29 cellular contexts compared by ENCODE assay signal in the genomic region with DNA sequence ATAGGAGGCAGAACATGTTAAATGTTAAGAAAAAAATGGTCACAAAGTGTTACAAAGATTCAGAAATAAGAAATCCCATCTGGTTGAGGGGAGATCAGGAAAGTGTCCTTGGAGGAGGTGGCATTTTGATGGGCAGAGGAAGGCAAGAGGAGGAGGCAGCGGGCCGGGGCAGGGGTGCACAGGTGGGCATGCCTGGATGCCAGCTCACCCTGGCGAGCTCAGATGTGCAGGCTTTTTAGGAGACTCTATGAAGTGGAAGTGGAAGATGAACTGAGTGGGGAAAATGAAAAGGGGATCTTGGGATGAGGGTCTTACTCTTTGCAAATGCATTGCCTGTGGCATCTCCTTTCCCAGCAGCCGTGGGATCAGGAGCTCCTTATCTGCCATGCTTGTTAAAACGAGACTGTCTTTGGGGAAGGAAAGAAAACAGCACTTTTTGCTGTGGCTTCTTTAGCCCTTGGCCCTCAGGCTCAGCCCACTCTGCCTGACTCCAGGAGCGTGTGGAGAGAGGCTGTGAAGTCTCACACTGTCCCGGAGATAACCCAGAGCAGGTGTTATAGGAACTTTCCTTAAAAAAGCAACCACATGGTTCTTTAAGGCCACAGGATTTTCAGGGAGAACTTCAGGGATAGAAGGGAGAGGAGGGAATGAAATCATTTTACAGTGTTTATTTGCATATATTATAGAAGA.
DNase-seq lines count a peak whose midpoint lies in the region; ATAC-seq, FAIRE-seq and TF ChIP-seq lines count a peak whose summit lies in the region.
"Had no signal": no experiment of that assay in that cellular context is flagged by ENCODE, and none has a peak within 500 bp of the region (broad histone marks: within the 10 kb centered on the region; RNA-seq: fewer than 3 reads in every experiment).

No MANE protein-coding gene starts in this region.

- H2AFZ ChIP-seq in endothelial cell of umbilical vein (ENCODE audit: low read depth, low read length), result no peak overlapping the region
- H2AFZ ChIP-seq in osteoblast (ENCODE audit: low read length), result no peak overlapping the region

- intact Hi-C loops in endothelial cell of umbilical vein (cut with micrococcal nuclease), result loop anchor here (5.0 to 10.0 kb wide), 2 partner anchors 115 to 342 kb away; no protein-coding TSS in a partner anchor

- H4K20me1 ChIP-seq in endothelial cell of umbilical vein (replicated peaks; ENCODE audit: control insufficient read depth, extremely low read depth, insufficient read depth, low read length) (peaks cover 8% of the 10 kb centered on the region), osteoblast (ENCODE audit: insufficient read depth, low read length) (peaks cover 13% of the 10 kb centered on the region)

- no peak for FAIRE-seq in GM12891 (lab: Jason Lieb, UNC)
- no peak for FAIRE-seq in endothelial cell of umbilical vein (lab: Jason Lieb, UNC)
- FAIRE-seq: RCC 7860, TTC549 had no signal

- peak overlapping the region; percentile 1 for H3K9ac ChIP-seq in endothelial cell of umbilical vein (replicated peaks; ENCODE audit: extremely low read depth, insufficient read depth, low read length)

- peaks cover 30 to 34% of the 10 kb centered on the region in 2 experiments for H3K36me3 ChIP-seq in endothelial cell of umbilical vein (ENCODE audit: control insufficient read depth in 2 of 2, extremely low read depth in 1 of 2, insufficient read depth in 2 of 2, low read length in 2 of 2)
- H3K36me3 ChIP-seq in osteoblast (ENCODE audit: insufficient read depth, low read length), result peaks cover 23% of the 10 kb centered on the region

- H3K79me2 ChIP-seq in endothelial cell of umbilical vein (ENCODE audit: control insufficient read depth, insufficient read depth, low read length), result peaks cover 91% of the 10 kb centered on the region
- H3K79me2 ChIP-seq in osteoblast (ENCODE audit: insufficient read depth, low read length), result peaks cover 89% of the 10 kb centered on the region

- no peak for ATAC-seq in GM19328 (IDR thresholded peaks at IDR 0.05; ENCODE audit: unreplicated experiment)
- ATAC-seq in GM21786 (IDR thresholded peaks at IDR 0.05; ENCODE audit: unreplicated experiment), result no peak
- ATAC-seq: foreskin keratinocyte; left colon; naive thymus-derived CD8-positive, alpha-beta T cell; psoas muscle; T-cell had no signal

- dilution Hi-C loops in endothelial cell of umbilical vein (cut with MboI; ENCODE audit: extremely low pct_ligation_motif_present, low sequenced_read_pairs), result no loop called here

- POLR2A ChIA-PET in endothelial cell of umbilical vein (lab: Charles Lee), result no interaction called here

- no peaks in the 10 kb centered on the region for H3K9me3 ChIP-seq in endothelial cell of umbilical vein (replicated peaks; ENCODE audit: control insufficient read depth, insufficient read depth, low read length)
- H3K9me3 ChIP-seq in osteoblast (ENCODE audit: low read depth, low read length), result no peaks in the 10 kb centered on the region
- H3K9me3 ChIP-seq: psoas muscle, thyroid gland had no signal

- H3K9me1 ChIP-seq in endothelial cell of umbilical vein (replicated peaks; ENCODE audit: control insufficient read depth, extremely low read depth, insufficient read depth, low read length), result no peaks in the 10 kb centered on the region

- H3K4me2 ChIP-seq in endothelial cell of umbilical vein (ENCODE audit: insufficient read depth, low read length) (no peak overlapping the region), osteoblast (ENCODE audit: insufficient read depth, low read length) (no peak overlapping the region)

- H3K27me3 ChIP-seq in endothelial cell of umbilical vein (ENCODE audit: control insufficient read depth in 2 of 2, insufficient read depth in 2 of 2, low read length in 2 of 2) (no peaks in the 10 kb centered on the region), osteoblast (ENCODE audit: insufficient read depth, low read length) (no peaks in the 10 kb centered on the region)
- H3K27me3 ChIP-seq: foreskin keratinocyte, thyroid gland had no signal

- CTCF ChIA-PET in endothelial cell of umbilical vein (lab: Charles Lee), result interaction anchor here (1.4 to 2.5 kb wide), 2 partner anchors 194 to 260 kb away, joined by 3 to 12 read pairs; no protein-coding TSS in a partner anchor

- DNase-seq in GM12891 (ENCODE audit: insufficient read length, low spot score) (no peak), endothelial cell of umbilical vein (ENCODE audit: low read depth, low spot score) (no peak), osteoblast (ENCODE audit: insufficient read length, low spot score, missing footprints) (no peak), hepatic stellate cell (ENCODE audit: low spot score) (no peak), KBM-7 (no peak)
- DNase-seq: activated CD4-positive, alpha-beta memory T cell treated with anti-CD3 and anti-CD28 coated beads for 36 hours; activated CD8-positive, alpha-beta memory T cell treated with anti-CD3 and anti-CD28 coated beads, Interleukin-2, amount 50 U/mL, for 4 hours; activated naive CD4-positive, alpha-beta T cell treated with anti-CD3 and anti-CD28 coated beads, Interleukin-2, amount 10 ng/mL, durations not matched to agents 7 days and 5 days; C1 segment of cervical spinal cord; DND-41; foreskin keratinocyte; hippocampal formation; left colon; naive thymus-derived CD8-positive, alpha-beta T cell; NCI-H1105 treated with DMSO at 0.1 percent for 48 hours; NCI-H2029; NCI-H345; NCI-H748 treated with DMSO at 0.1 percent for 48 hours; nucleus accumbens; psoas muscle; stimulated activated naive CD4-positive, alpha-beta T cell treated with Interleukin-2 at 50 U/mL for 16 hours; T-cell; thyroid gland had no signal

- H3K4me1 ChIP-seq in endothelial cell of umbilical vein (ENCODE audit: control insufficient read depth, extremely low read depth, insufficient read depth, low read length) (peaks cover 70% of the 10 kb centered on the region), osteoblast (ENCODE audit: insufficient read depth, low read length) (peaks cover 14% of the 10 kb centered on the region)
- H3K4me1 ChIP-seq: foreskin keratinocyte, psoas muscle had no signal

- TF ChIP-seq CTCF in 22Rv1 (IDR thresholded peaks at IDR 0.05) (no peak), endothelial cell of umbilical vein (IDR thresholded peaks at IDR 0.05; ENCODE audit: extremely low read depth in 1 of 2, insufficient read depth in 1 of 2, low read depth in 1 of 2, low read length in 2 of 2) (no peak), osteoblast (IDR thresholded peaks at IDR 0.05; ENCODE audit: extremely low read depth, low read depth, low read length) (no peak)

- BruUV-seq in endothelial cell of umbilical vein (replicated peaks; lab: Mats Ljungman, UMichigan), result no TSS peak

- H3K27ac ChIP-seq in 22Rv1, result peak overlapping the region; percentile 3; the same call in 1 of the 2 replicates
- peak overlapping the region; percentile 87 for H3K27ac ChIP-seq in endothelial cell of umbilical vein (ENCODE audit: insufficient read depth, low read depth, low read length)
- peak overlapping the region; percentile 12 for H3K27ac ChIP-seq in osteoblast (ENCODE audit: low read depth, low read length)
- H3K27ac ChIP-seq: epithelial cell of prostate, foreskin keratinocyte, psoas muscle had no signal

- in situ Hi-C loops in KBM-7 (cut with MboI; ENCODE audit: low pct_unique_long_range_greater_than_20kb, low sequenced_read_pairs), result no loop called here

- no peak for TF ChIP-seq POLR2A in GM12891 (IDR thresholded peaks at IDR 0.05; ENCODE audit: low read depth, low read length)
- TF ChIP-seq POLR2A in endothelial cell of umbilical vein (IDR thresholded peaks at IDR 0.05; ENCODE audit: low read depth, low read length), result peak; percentile 69

- H3K4me3 ChIP-seq in endothelial cell of umbilical vein (replicated peaks in 1 of 3; ENCODE audit: insufficient read depth in 1 of 3, low read depth in 1 of 3, low read length in 3 of 3) (no peak overlapping the region), osteoblast (ENCODE audit: insufficient read depth, low read length) (no peak overlapping the region)
- H3K4me3 ChIP-seq: psoas muscle, thyroid gland had no signal

TF ChIP-seq in GM12891, 5 proteins besides CTCF, POLR2A, EP300 and RAD21:
- no peak for TF ChIP-seq TAF1 (IDR thresholded peaks at IDR 0.05; ENCODE audit: low read depth, low read length)
- 0 out of 2 replicates have a peak, but pooled peaks have one; percentile 40 for TF ChIP-seq POLR2AphosphoS5 (IDR thresholded peaks at IDR 0.05; ENCODE audit: low read depth, low read length)

TF ChIP-seq in endothelial cell of umbilical vein, 7 proteins besides CTCF, POLR2A, EP300 and RAD21:
- TF ChIP-seq, protein P1, sequence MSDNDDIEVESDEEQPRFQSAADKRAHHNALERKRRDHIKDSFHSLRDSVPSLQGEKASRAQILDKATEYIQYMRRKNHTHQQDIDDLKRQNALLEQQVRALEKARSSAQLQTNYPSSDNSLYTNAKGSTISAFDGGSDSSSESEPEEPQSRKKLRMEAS (IDR thresholded peaks at IDR 0.05; ENCODE audit: insufficient read depth, insufficient read length), result no peak
- TF ChIP-seq FOS (IDR thresholded peaks at IDR 0.05; ENCODE audit: borderline replicate concordance, insufficient read depth, low read length) (no peak), JUN (IDR thresholded peaks at IDR 0.05; ENCODE audit: borderline replicate concordance, insufficient read depth, insufficient read length, low read depth) (no peak), POLR2AphosphoS5 (IDR thresholded peaks at IDR 0.05; ENCODE audit: insufficient read depth, low read depth, low read length) (peak; percentile 42), GATA2 (IDR thresholded peaks at IDR 0.05; ENCODE audit: insufficient read depth, insufficient read length, low read depth, low read length) (no peak), EZH2 (IDR thresholded peaks at IDR 0.05; ENCODE audit: borderline replicate concordance, low read depth, low read length, severe bottlenecking) (no peak)

Comparison
In these comparisons a context has a peak if more than half of its experiments do, and no peak if none do; other contexts are left out.
1. H3K27ac ChIP-seq: peak in every context shown above with its lines; median percentile 87 in endothelial cell of umbilical vein; 12 in osteoblast; 3 in 22Rv1.